Comparison of ENCODE assay signal across 26 cellular contexts in the genomic region with DNA sequence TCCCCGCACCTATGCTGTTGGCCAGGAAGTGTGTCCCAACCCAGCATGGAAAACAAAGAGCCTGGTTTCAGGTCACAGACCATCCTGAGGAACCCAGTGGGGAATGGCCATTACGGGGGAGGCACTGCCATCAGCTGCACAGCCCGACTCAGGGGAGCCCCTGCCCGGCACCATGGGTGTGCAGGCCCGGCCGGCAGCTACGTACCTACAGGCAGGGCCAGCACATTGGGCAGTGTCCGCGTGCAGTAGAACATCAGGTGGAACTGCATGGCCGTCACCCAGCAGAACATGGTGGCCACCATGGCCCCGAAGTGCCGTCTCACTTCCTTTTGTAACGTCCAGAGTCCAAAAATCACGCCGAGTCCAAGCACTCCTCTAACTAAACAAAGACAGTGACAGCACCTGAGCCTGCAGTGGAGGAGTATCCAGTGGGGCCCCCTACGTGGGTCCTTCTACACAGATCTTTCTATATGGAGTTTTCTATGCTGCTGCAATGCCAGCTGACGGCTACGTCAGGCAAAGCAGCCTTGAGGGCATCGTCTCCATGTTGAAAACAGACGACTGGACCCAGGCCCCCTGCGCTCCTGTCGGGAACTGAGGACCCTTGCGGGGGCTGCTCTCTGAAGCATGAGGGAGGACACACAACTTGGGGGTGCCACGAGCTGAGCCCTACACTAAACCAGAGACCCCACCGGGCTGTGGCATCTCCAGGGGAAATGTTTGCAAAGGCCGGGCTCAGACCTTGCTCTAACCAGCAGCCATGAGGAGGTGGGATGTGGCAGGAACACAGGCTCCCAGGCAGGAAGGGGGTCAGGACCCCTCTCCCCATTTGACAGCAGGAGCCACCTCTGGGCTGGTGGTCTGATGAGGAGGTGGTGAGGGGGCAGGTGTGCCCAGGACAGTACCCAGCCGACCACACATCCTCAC.
"Had no signal": no experiment of that assay in that cellular context is flagged by ENCODE, and none has a peak within 500 bp of the region (broad histone marks: within the 10 kb centered on the region; RNA-seq: fewer than 3 reads in every experiment).

No MANE protein-coding gene starts in this region.

- H3K27ac ChIP-seq: brain microvascular endothelial cell, cardiac muscle cell, KMS-11, Peyer's patch had no signal

- H3K36me3 ChIP-seq: brain microvascular endothelial cell had no signal

- H3K27ac Mint-ChIP-seq: activated B cell treated with CpG ODN at 0.5 μM for 24 hours; activated CD4-positive, alpha-beta memory T cell treated with anti-CD3 and anti-CD28 coated beads for 36 hours; activated CD4-positive, alpha-beta T cell treated with anti-CD3 and anti-CD28 coated beads, Interleukin-2, amount 10 ng/mL, durations not matched to agents 7 days and 5 days; activated naive CD4-positive, alpha-beta T cell treated with anti-CD3 and anti-CD28 coated beads, Interleukin-2, amount 10 ng/mL, durations not matched to agents 7 days and 5 days; activated naive CD8-positive, alpha-beta T cell treated with anti-CD3 and anti-CD28 coated beads for 36 hours; activated T-cell treated with anti-CD3 and anti-CD28 coated beads, Interleukin-2, amount 50 U/mL, for 72 hours; activated T-helper 2 cell treated with anti-CD3 and anti-CD28 coated beads, Interferon-gamma antibody, Interleukin-2, Interleukin-4, amounts not matched to agents 10 μg/mL and 5 μg/mL and 100 μg/mL, durations not matched to agents 14 hours and 24 hours and 36 hours had no signal

- H3K4me1 Mint-ChIP-seq: activated B cell treated with CpG ODN at 0.5 μM for 24 hours had no signal

- H3K9ac ChIP-seq: KMS-11 had no signal

- H3K27me3 Mint-ChIP-seq: activated B cell treated with CpG ODN at 0.5 μM for 24 hours; activated CD4-positive, alpha-beta memory T cell treated with anti-CD3 and anti-CD28 coated beads for 36 hours; activated CD4-positive, alpha-beta T cell treated with anti-CD3 and anti-CD28 coated beads, Interleukin-2, amount 10 ng/mL, durations not matched to agents 7 days and 5 days; activated naive CD4-positive, alpha-beta T cell treated with anti-CD3 and anti-CD28 coated beads, Interleukin-2, amount 10 ng/mL, durations not matched to agents 7 days and 5 days; activated naive CD8-positive, alpha-beta T cell treated with anti-CD3 and anti-CD28 coated beads for 36 hours had no signal

- H3K4me2 ChIP-seq: KMS-11 had no signal

- H3K9me3 Mint-ChIP-seq: activated B cell treated with CpG ODN at 0.5 μM for 24 hours; activated CD4-positive, alpha-beta memory T cell treated with anti-CD3 and anti-CD28 coated beads for 36 hours; activated CD4-positive, alpha-beta T cell treated with anti-CD3 and anti-CD28 coated beads, Interleukin-2, amount 10 ng/mL, durations not matched to agents 7 days and 5 days; activated naive CD4-positive, alpha-beta T cell treated with anti-CD3 and anti-CD28 coated beads, Interleukin-2, amount 10 ng/mL, durations not matched to agents 7 days and 5 days; activated naive CD8-positive, alpha-beta T cell treated with anti-CD3 and anti-CD28 coated beads for 36 hours; activated T-cell treated with anti-CD3 and anti-CD28 coated beads, Interleukin-2, amount 50 U/mL, for 72 hours; activated T-helper 2 cell treated with anti-CD3 and anti-CD28 coated beads, Interferon-gamma antibody, Interleukin-2, Interleukin-4, amounts not matched to agents 10 μg/mL and 5 μg/mL and 100 μg/mL, durations not matched to agents 14 hours and 24 hours and 36 hours had no signal

- H3K4me3 ChIP-seq: cardiac muscle cell, Peyer's patch had no signal

- H3K9me3 ChIP-seq: Peyer's patch had no signal

- DNase-seq: activated B cell treated with CpG ODN at 0.5 μM for 24 hours; activated CD4-positive, alpha-beta memory T cell treated with anti-CD3 and anti-CD28 coated beads for 36 hours; activated CD4-positive, alpha-beta T cell treated with anti-CD3 and anti-CD28 coated beads for 1 hour; activated CD4-positive, alpha-beta T cell treated with anti-CD3 and anti-CD28 coated beads, Interleukin-2, amount 10 ng/mL, durations not matched to agents 7 days and 5 days; activated CD8-positive, alpha-beta memory T cell treated with anti-CD3 and anti-CD28 coated beads for 24 hours; activated gamma-delta T cell treated with Interleukin-2 at 50 U/mL for 16 hours; activated naive CD4-positive, alpha-beta T cell treated with anti-CD3 and anti-CD28 coated beads, Interleukin-2, amount 10 ng/mL, durations not matched to agents 7 days and 5 days; activated naive CD8-positive, alpha-beta T cell treated with anti-CD3 and anti-CD28 coated beads for 36 hours; activated T-cell treated with anti-CD3 and anti-CD28 coated beads, Interleukin-2, amount 50 U/mL, for 72 hours; brain microvascular endothelial cell; NCI-H1092 treated with DMSO at 0.1 percent for 48 hours; NCI-H1417 treated with DMSO at 0.1 percent for 48 hours; NCI-H1694; NCI-H2029; NCI-H2107; NCI-H2171 treated with DMSO at 0.1 percent for 48 hours; NCI-H226; NCI-H526 treated with DMSO at 0.1 percent for 48 hours; NCI-H82; SHP77 treated with DMSO at 0.1 percent for 48 hours; T-helper 2 cell; T1000 had no signal

- H3K4me3 Mint-ChIP-seq: activated B cell treated with CpG ODN at 0.5 μM for 24 hours; activated CD4-positive, alpha-beta memory T cell treated with anti-CD3 and anti-CD28 coated beads for 36 hours; activated CD4-positive, alpha-beta T cell treated with anti-CD3 and anti-CD28 coated beads, Interleukin-2, amount 10 ng/mL, durations not matched to agents 7 days and 5 days; activated naive CD4-positive, alpha-beta T cell treated with anti-CD3 and anti-CD28 coated beads, Interleukin-2, amount 10 ng/mL, durations not matched to agents 7 days and 5 days; activated naive CD8-positive, alpha-beta T cell treated with anti-CD3 and anti-CD28 coated beads for 36 hours; activated T-cell treated with anti-CD3 and anti-CD28 coated beads, Interleukin-2, amount 50 U/mL, for 72 hours had no signal

- H3K4me1 ChIP-seq: Peyer's patch had no signal

- H3K27me3 ChIP-seq: brain microvascular endothelial cell, cardiac muscle cell, Peyer's patch had no signal
